Comparison of ENCODE assay signal across 18 cellular contexts in the genomic region with DNA sequence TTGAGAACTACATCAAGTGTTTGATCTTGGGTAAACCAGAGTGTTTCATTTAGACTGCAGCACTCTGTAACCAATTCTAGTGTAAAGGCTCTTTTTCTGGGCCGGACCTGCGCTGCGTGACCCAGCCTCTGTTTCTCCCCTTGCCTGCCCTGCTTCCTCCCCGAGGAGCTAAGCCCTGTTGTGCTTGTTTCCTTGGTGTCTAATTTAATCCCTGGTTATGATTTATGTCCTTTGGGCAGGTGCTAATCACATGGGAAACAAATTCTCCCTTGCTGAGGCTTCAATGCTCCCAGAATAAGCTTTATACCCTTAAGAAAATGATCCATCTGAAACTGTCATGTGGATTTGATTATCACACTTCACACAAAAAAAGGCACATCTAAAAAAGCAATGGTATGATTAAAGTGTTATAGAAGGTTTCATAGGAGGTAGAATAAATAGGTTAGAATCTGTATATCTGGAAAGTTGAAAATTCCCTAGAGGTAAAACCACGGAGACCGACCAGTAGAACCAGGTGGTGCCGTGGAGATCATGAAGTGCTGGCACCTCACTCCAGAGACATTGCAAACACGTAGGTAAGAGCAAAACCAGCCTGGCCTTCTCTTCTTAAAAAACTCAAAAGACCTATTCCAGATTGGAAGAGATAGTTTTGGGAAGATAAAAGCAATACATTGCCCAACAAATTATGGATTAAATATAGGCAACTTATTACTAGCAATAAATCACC. TPM values are rescaled to one million over a fixed set of nuclear protein-coding genes. Genes with fewer than 3 reads are reported as not detected.
A peak's percentile ranks its signal among the peaks of the same experiment; 100 is the strongest.
DNase-seq lines count a peak whose midpoint lies in the region; ATAC-seq and TF ChIP-seq lines count a peak whose summit lies in the region.
"Had no signal": no experiment of that assay in that cellular context is flagged by ENCODE, and none has a peak within 500 bp of the region (broad histone marks: within the 10 kb centered on the region; RNA-seq: fewer than 3 reads in every experiment).

No MANE protein-coding gene starts in this region.

- no peak for ATAC-seq in activated T-helper 17 cell treated with anti-CD3 and anti-CD28 coated beads, Interleukin-2, amount 50 U/mL, for 72 hours (replicated peaks)
- no peak for ATAC-seq in GM21367 (IDR thresholded peaks at IDR 0.05; ENCODE audit: unreplicated experiment)
- ATAC-seq: CD8-positive, alpha-beta T cell; GM12878 had no signal

- no peak overlapping the region for H3K4me3 ChIP-seq in epithelial cell of esophagus (ENCODE audit: low read length)
- H3K4me3 ChIP-seq: GM12878 had no signal

- DNase-seq in DMS153 (lab: John Stamatoyannopoulos, UW) (peak; percentile 25), DMS153 treated with DMSO at 0.1 percent for 48 hours (lab: John Stamatoyannopoulos, UW; ENCODE audit: unreplicated experiment) (no peak), epithelial cell of esophagus (ENCODE audit: low read depth) (peak; percentile 20), myocyte (ENCODE audit: low read depth) (peak; percentile 45), type B pancreatic cell (ENCODE audit: extremely low spot score, unreplicated experiment) (no peak), NCI-H2196 treated with DMSO at 0.1 percent for 48 hours (lab: John Stamatoyannopoulos, UW; ENCODE audit: unreplicated experiment) (no peak)
- DNase-seq: CD8-positive, alpha-beta T cell; DMS79; HCEC 1CT; HFFc6 had no signal

- TF ChIP-seq CTCF in epithelial cell of esophagus (IDR thresholded peaks at IDR 0.05; ENCODE audit: insufficient read depth, low read depth, low read length, missing control alignments) (no peak), type B pancreatic cell (conservative IDR thresholded peaks at IDR 0.05) (no peak)

- H3K27ac Mint-ChIP-seq in type B pancreatic cell, result peak overlapping the region; percentile 37
- H3K27ac Mint-ChIP-seq in activated T-helper 17 cell treated with anti-CD3 and anti-CD28 coated beads, Interleukin-2, amount 50 U/mL, for 72 hours, result no peak overlapping the region
- H3K27ac Mint-ChIP-seq: CD14-positive monocyte; CD8-positive, alpha-beta T cell; HFFc6; IgD-negative memory B cell had no signal

- H3K36me3 Mint-ChIP-seq in type B pancreatic cell, result no peaks in the 10 kb centered on the region
- H3K36me3 Mint-ChIP-seq in activated T-helper 17 cell treated with anti-CD3 and anti-CD28 coated beads, Interleukin-2, amount 50 U/mL, for 72 hours (ENCODE audit: low read depth), result no peaks in the 10 kb centered on the region
- H3K36me3 Mint-ChIP-seq: CD14-positive monocyte; CD8-positive, alpha-beta T cell had no signal

- no peaks in the 10 kb centered on the region for H3K9me3 Mint-ChIP-seq in type B pancreatic cell
- no peaks in the 10 kb centered on the region for H3K9me3 Mint-ChIP-seq in activated T-helper 17 cell treated with anti-CD3 and anti-CD28 coated beads, Interleukin-2, amount 50 U/mL, for 72 hours
- H3K9me3 Mint-ChIP-seq: CD14-positive monocyte; CD8-positive, alpha-beta T cell; HFFc6 had no signal

- peaks cover 14% of the 10 kb centered on the region for H3K4me1 Mint-ChIP-seq in type B pancreatic cell (ENCODE audit: unreplicated experiment)
- H3K4me1 Mint-ChIP-seq in activated T-helper 17 cell treated with anti-CD3 and anti-CD28 coated beads, Interleukin-2, amount 50 U/mL, for 72 hours, result no peaks in the 10 kb centered on the region
- H3K4me1 Mint-ChIP-seq: CD14-positive monocyte, IgD-negative memory B cell had no signal

- no peaks in the 10 kb centered on the region for H3K27me3 Mint-ChIP-seq in type B pancreatic cell
- peaks cover 30% of the 10 kb centered on the region for H3K27me3 Mint-ChIP-seq in activated T-helper 17 cell treated with anti-CD3 and anti-CD28 coated beads, Interleukin-2, amount 50 U/mL, for 72 hours

- no peak overlapping the region for H3K4me3 Mint-ChIP-seq in type B pancreatic cell
- no peak overlapping the region for H3K4me3 Mint-ChIP-seq in activated T-helper 17 cell treated with anti-CD3 and anti-CD28 coated beads, Interleukin-2, amount 50 U/mL, for 72 hours
- H3K4me3 Mint-ChIP-seq: CD14-positive monocyte; CD8-positive, alpha-beta T cell; HFFc6; IgD-negative memory B cell had no signal

RNA-seq across cellular contexts. Expression of gene SLC9A2, which starts 31.0 kb away (rescaled TPM):
- total RNA-seq in myocyte (0.57 and 0.75 TPM in 2 replicates), type B pancreatic cell (ENCODE audit: low replicate concordance) (6.3 and 10.0 TPM in 2 replicates)
- 0.10 TPM for polyA plus RNA-seq in myocyte (2012)
- not detected for total RNA-seq in activated T-helper 17 cell treated with anti-CD3 and anti-CD28 coated beads, Interleukin-2, amount 50 U/mL, for 72 hours
- total RNA-seq: A673; CD8-positive, alpha-beta T cell; G401; HFFc6 had no signal
- polyA plus RNA-seq: BJ, CD14-positive monocyte, IgD-negative memory B cell had no signal

Comparison
In these comparisons a context has a peak if more than half of its experiments do, and no peak if none do; other contexts are left out.
1. DNase-seq: peak in DMS153 (single experiment), epithelial cell of esophagus (single experiment) and myocyte (single experiment); none in DMS153 treated with DMSO at 0.1 percent for 48 hours (single experiment), type B pancreatic cell (single experiment) and NCI-H2196 treated with DMSO at 0.1 percent for 48 hours (single experiment).